8 cellular contexts compared by ENCODE assay signal in genomic region chr13:32314271-32314967, GRCh38. TPM values are rescaled to one million over a fixed set of nuclear protein-coding genes. Genes with fewer than 3 reads are reported as not detected.
DNase-seq lines count a peak whose midpoint lies in the region; ATAC-seq and TF ChIP-seq lines count a peak whose summit lies in the region.

No MANE protein-coding gene starts in this region.

- H3K36me3 Mint-ChIP-seq in T-helper 1 cell treated with Interleukin-12 subunit alpha and Interleukin-12 subunit beta and Interleukin-4 antibody, amounts not matched to agents 30 μg/mL and 1 μg/mL, for 36 hours (ENCODE audit: low read depth), result peaks cover 6% of the 10 kb centered on the region

- H3K27ac ChIP-seq in right lobe of liver (peak overlapping the region; percentile 88 to 97 (median 95)), thyroid gland (peak overlapping the region; percentile 76 to 93 (median 92))

- no peaks in the 10 kb centered on the region for H3K27me3 Mint-ChIP-seq in T-helper 1 cell treated with Interleukin-12 subunit alpha and Interleukin-12 subunit beta and Interleukin-4 antibody, amounts not matched to agents 30 μg/mL and 1 μg/mL, for 36 hours (ENCODE audit: low read depth)

- H3K27me3 ChIP-seq in right lobe of liver, result no peaks in the 10 kb centered on the region
- no peaks in the 10 kb centered on the region for H3K27me3 ChIP-seq in thyroid gland

- peak overlapping the region; percentile 94 for H3K4me3 Mint-ChIP-seq in T-helper 1 cell treated with Interleukin-12 subunit alpha and Interleukin-12 subunit beta and Interleukin-4 antibody, amounts not matched to agents 30 μg/mL and 1 μg/mL, for 36 hours

- peaks cover 30% of the 10 kb centered on the region for H3K4me1 Mint-ChIP-seq in T-helper 1 cell treated with Interleukin-12 subunit alpha and Interleukin-12 subunit beta and Interleukin-4 antibody, amounts not matched to agents 30 μg/mL and 1 μg/mL, for 36 hours (ENCODE audit: low read depth)

- H3K4me3 ChIP-seq in astrocyte of the cerebellum (ENCODE audit: low read depth, low read length) (peak overlapping the region; percentile 69), right lobe of liver (peak overlapping the region in 2 of 3 donors; percentile 78 to 83), thyroid gland (replicated peaks in 1 of 3) (peak overlapping the region in 2 of 3 donors; percentile 36 to 53)

- peak overlapping the region; percentile 100 for H3K27ac Mint-ChIP-seq in T-helper 1 cell treated with Interleukin-12 subunit alpha and Interleukin-12 subunit beta and Interleukin-4 antibody, amounts not matched to agents 30 μg/mL and 1 μg/mL, for 36 hours

- no peaks in the 10 kb centered on the region for H3K9me3 Mint-ChIP-seq in T-helper 1 cell treated with Interleukin-12 subunit alpha and Interleukin-12 subunit beta and Interleukin-4 antibody, amounts not matched to agents 30 μg/mL and 1 μg/mL, for 36 hours

- DNase-seq in T-helper 1 cell (no peak), astrocyte of the cerebellum (ENCODE audit: low read depth) (no peak), right lobe of liver (peak; percentile 45 to 65 (median 57)), thyroid gland (peak in 1 of 2 donors; percentile 25)

- ATAC-seq in right lobe of liver, result no peak
- ATAC-seq in HG02763 (IDR thresholded peaks at IDR 0.05; ENCODE audit: unreplicated experiment), result no peak
- ATAC-seq in HG03159 (IDR thresholded peaks at IDR 0.05; ENCODE audit: unreplicated experiment), result no peak
- ATAC-seq in GM19452 (IDR thresholded peaks at IDR 0.05; ENCODE audit: unreplicated experiment), result no peak

- in situ Hi-C loops in astrocyte of the cerebellum (cut with HindIII; ENCODE audit: low sequenced_read_pairs), result no loop called here

- H3K4me1 ChIP-seq in right lobe of liver (peaks cover 0 to 5% (median 0%) of the 10 kb centered on the region in 4 donors), thyroid gland (peaks cover 0 to 5% of the 10 kb centered on the region in 2 donors)

- H3K9me3 ChIP-seq in right lobe of liver (no peaks in the 10 kb centered on the region), thyroid gland (no peaks in the 10 kb centered on the region)

- no peak for TF ChIP-seq POLR2A in right lobe of liver (IDR thresholded peaks at IDR 0.05)
- TF ChIP-seq POLR2A in thyroid gland (IDR thresholded peaks at IDR 0.05), result no peak

- intact Hi-C loops in right lobe of liver (cut with DNase I), result no loop called here
- intact Hi-C loops in thyroid gland (cut with DNase I), result no loop called here

- WGBS in right lobe of liver (ENCODE audit: insufficient coverage, low coverage, low lambda C conversion rate, missing lambda C conversion rate), result 80% methylated on average over 19 of the region's 25 CpGs
- 86% methylated on average over 25 of the region's 25 CpGs for WGBS in thyroid gland, 2 donors

- TF ChIP-seq CTCF in astrocyte of the cerebellum (IDR thresholded peaks at IDR 0.05; ENCODE audit: low read depth, low read length, missing control alignments), result no peak
- TF ChIP-seq CTCF in right lobe of liver (IDR thresholded peaks at IDR 0.05), result no peak
- no peak for TF ChIP-seq CTCF in thyroid gland (IDR thresholded peaks at IDR 0.05)

- H3K36me3 ChIP-seq in right lobe of liver, result no peaks in the 10 kb centered on the region
- H3K36me3 ChIP-seq in thyroid gland, result no peaks in the 10 kb centered on the region

RNA-seq across cellular contexts. Expression of gene ZAR1L, which starts 0.7 kb away (rescaled TPM):
- total RNA-seq in right lobe of liver, result not detected
- not detected for total RNA-seq in thyroid gland

RNA-seq across cellular contexts. Expression of gene BRCA2, which starts 0.9 kb away (rescaled TPM):
- total RNA-seq in right lobe of liver (1 to 10 TPM in 4 of 6 experiments, under 1 TPM in 2; 0.46 to 4.0 (median 1.8) TPM), thyroid gland (1 to 10 TPM in 1 of 4 donors, under 1 TPM in 3; 0.56 to 6.3 (median 0.82) TPM)

Comparison
In these comparisons a context has a peak if more than half of its experiments do, and no peak if none do; other contexts are left out.
1. DNase-seq: peak in right lobe of liver (3 of 3); none in T-helper 1 cell (0 of 5) and astrocyte of the cerebellum (single experiment).
2. Peak in every context shown above with its lines, with median percentiles within 50 percentile points of each other: H3K4me3 ChIP-seq.